Comparison of ENCODE assay signal across 8 cellular contexts in genomic region chr11:64036081-64037026, GRCh38. TPM values are rescaled to one million over a fixed set of nuclear protein-coding genes. Genes with fewer than 3 reads are reported as not detected.
A peak's percentile ranks its signal among the peaks of the same experiment; 100 is the strongest.
DNase-seq lines count a peak whose midpoint lies in the region; ATAC-seq lines count a peak whose summit lies in the region.

No MANE protein-coding gene starts in this region.

- no peaks in the 10 kb centered on the region for H3K36me3 Mint-ChIP-seq in activated T-cell treated with anti-CD3 and anti-CD28 coated beads, Interleukin-2, amount 50 U/mL, for 4 hours (ENCODE audit: insufficient read depth)

- H3K9me3 Mint-ChIP-seq in activated T-cell treated with anti-CD3 and anti-CD28 coated beads, Interleukin-2, amount 50 U/mL, for 4 hours: no peaks in the 10 kb centered on the region

- peak; percentile 51 to 58 for ATAC-seq in activated T-cell treated with anti-CD3 and anti-CD28 coated beads, Interleukin-2, amount 50 U/mL, for 4 hours
- ATAC-seq in HG02870 (IDR thresholded peaks at IDR 0.05; ENCODE audit: unreplicated experiment) (no peak), HG03565 (IDR thresholded peaks at IDR 0.05; ENCODE audit: unreplicated experiment) (no peak), GM19324 (IDR thresholded peaks at IDR 0.05; ENCODE audit: low FRiP score, unreplicated experiment) (no peak)

- H3K27me3 Mint-ChIP-seq in activated T-cell treated with anti-CD3 and anti-CD28 coated beads, Interleukin-2, amount 50 U/mL, for 4 hours (ENCODE audit: low read depth): peaks cover 37% of the 10 kb centered on the region

- peak overlapping the region; percentile 30 for H3K27ac ChIP-seq in skeletal muscle tissue (ENCODE audit: low read depth, low read length)

- DNase-seq in NCI-H345 (lab: John Stamatoyannopoulos, UW): peak; percentile 45
- DNase-seq in NCI-H345 treated with DMSO at 0.1 percent for 48 hours (lab: John Stamatoyannopoulos, UW; ENCODE audit: unreplicated experiment): no peak
- no peak for DNase-seq in activated T-cell treated with anti-CD3 and anti-CD28 coated beads, Interleukin-2, amount 50 U/mL, for 4 hours
- DNase-seq in hypothalamus (lab: John Stamatoyannopoulos, UW): peak in 37 of 51 donors; percentile 21 to 73 (median 44)

- peaks cover 0 to 5% (median 0%) of the 10 kb centered on the region in 3 donors for H3K27me3 ChIP-seq in skeletal muscle tissue (ENCODE audit: control insufficient read depth in 3 of 3, insufficient read depth in 3 of 3, low read length in 3 of 3)

- H3K9ac ChIP-seq in skeletal muscle tissue (ENCODE audit: low read depth in 1 of 3, low read length in 3 of 3): peak overlapping the region in 2 of 3 donors; percentile 54 to 64

- H3K4me3 Mint-ChIP-seq in activated T-cell treated with anti-CD3 and anti-CD28 coated beads, Interleukin-2, amount 50 U/mL, for 4 hours: no peak overlapping the region

- H3K36me3 ChIP-seq in skeletal muscle tissue (ENCODE audit: control insufficient read depth in 3 of 3, insufficient read depth in 3 of 3, low read length in 3 of 3): no peaks in the 10 kb centered on the region

- H3K4me1 Mint-ChIP-seq in activated T-cell treated with anti-CD3 and anti-CD28 coated beads, Interleukin-2, amount 50 U/mL, for 4 hours (ENCODE audit: low read depth): peaks cover 9% of the 10 kb centered on the region

- H3K4me1 ChIP-seq in skeletal muscle tissue (ENCODE audit: control insufficient read depth in 3 of 3, insufficient read depth in 3 of 3, low read length in 3 of 3): peaks cover 4 to 49% (median 35%) of the 10 kb centered on the region in 3 donors

- H3K4me3 ChIP-seq in skeletal muscle tissue (ENCODE audit: low read length in 3 of 3): peak overlapping the region in 2 of 3 donors; percentile 48 to 58

- H3K9me3 ChIP-seq in skeletal muscle tissue (ENCODE audit: control insufficient read depth in 3 of 3, low read length in 3 of 3): no peaks in the 10 kb centered on the region

RNA-seq across cellular contexts. Expression of gene FLRT1, which starts 0.6 kb away (rescaled TPM):
- total RNA-seq in activated T-cell treated with anti-CD3 and anti-CD28 coated beads, Interleukin-2, amount 50 U/mL, for 4 hours: not detected
- 0.52 TPM for total RNA-seq in skeletal muscle tissue

RNA-seq across cellular contexts. Expression of gene OTUB1, which starts 50.1 kb away (rescaled TPM):
- total RNA-seq in activated T-cell treated with anti-CD3 and anti-CD28 coated beads, Interleukin-2, amount 50 U/mL, for 4 hours: 100 to 1,000 TPM in 2 of 3 donors, 10 to 100 TPM in 1; 98.0 to 103 (median 101) TPM
- total RNA-seq in skeletal muscle tissue: 18.3 TPM

Comparison
In these comparisons a context has a peak if more than half of its experiments do, and no peak if none do; other contexts are left out.
1. DNase-seq: peak in NCI-H345 (single experiment) and hypothalamus (37 of 51); none in NCI-H345 treated with DMSO at 0.1 percent for 48 hours (single experiment) and activated T-cell treated with anti-CD3 and anti-CD28 coated beads, Interleukin-2, amount 50 U/mL, for 4 hours (single experiment).
2. ATAC-seq: peak in activated T-cell treated with anti-CD3 and anti-CD28 coated beads, Interleukin-2, amount 50 U/mL, for 4 hours (2 of 2); none in HG02870 (single experiment), HG03565 (single experiment) and GM19324 (single experiment).